In the genomic region with DNA sequence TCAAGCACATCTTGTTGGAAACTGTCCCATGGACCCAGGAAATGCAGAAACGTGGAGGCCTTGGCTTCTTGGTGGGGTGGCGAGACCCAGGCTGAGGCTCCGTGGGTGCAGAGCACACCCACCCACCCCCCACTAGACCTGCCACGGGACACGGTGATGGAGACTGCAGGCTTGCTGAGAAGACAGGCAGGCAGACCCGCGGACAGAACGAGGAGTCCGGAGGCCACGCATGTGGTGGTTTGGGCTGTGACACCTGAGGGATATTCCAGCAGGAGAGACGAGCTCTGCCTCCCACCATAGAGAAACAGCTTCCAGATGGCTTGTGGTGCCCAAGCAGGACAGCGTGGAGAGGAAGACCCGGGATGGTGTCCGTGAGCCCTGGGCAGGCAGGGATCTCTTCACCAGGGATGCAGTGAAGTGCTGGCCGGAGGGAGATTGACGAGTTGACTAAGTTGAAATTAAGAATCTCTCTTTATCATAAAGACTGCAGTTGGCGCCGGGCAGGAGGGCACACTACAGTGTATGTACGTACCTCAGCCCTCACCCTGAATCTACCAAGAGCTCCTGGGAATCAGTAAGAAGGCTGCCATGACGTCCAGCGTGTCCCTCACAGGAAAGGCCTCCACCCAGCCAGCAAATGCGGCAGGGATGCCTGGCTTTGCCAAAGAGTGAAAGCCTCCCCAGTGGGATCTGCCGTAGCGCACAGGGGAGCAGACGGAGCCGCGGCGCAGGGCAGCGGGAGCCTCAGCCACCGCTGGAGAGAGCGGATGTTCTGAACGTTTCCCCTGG, we compare ENCODE assay signal across 1 cellular context.
TF ChIP-seq lines count a peak whose summit lies in the region.

No MANE protein-coding gene starts in this region.

TF ChIP-seq in GM12878, 131 proteins besides CTCF, POLR2A, EP300 and RAD21:
- TF ChIP-seq POLR2AphosphoS5 (IDR thresholded peaks at IDR 0.05; ENCODE audit: low read length) (0 out of 2 replicates have a peak, but pooled peaks have one; percentile 28), POU2F2 (IDR thresholded peaks at IDR 0.05; ENCODE audit: borderline replicate concordance, low read depth, low read length) (peak; percentile 13; the same call in 1 of the 3 replicates)
- TF ChIP-seq, protein P1, sequence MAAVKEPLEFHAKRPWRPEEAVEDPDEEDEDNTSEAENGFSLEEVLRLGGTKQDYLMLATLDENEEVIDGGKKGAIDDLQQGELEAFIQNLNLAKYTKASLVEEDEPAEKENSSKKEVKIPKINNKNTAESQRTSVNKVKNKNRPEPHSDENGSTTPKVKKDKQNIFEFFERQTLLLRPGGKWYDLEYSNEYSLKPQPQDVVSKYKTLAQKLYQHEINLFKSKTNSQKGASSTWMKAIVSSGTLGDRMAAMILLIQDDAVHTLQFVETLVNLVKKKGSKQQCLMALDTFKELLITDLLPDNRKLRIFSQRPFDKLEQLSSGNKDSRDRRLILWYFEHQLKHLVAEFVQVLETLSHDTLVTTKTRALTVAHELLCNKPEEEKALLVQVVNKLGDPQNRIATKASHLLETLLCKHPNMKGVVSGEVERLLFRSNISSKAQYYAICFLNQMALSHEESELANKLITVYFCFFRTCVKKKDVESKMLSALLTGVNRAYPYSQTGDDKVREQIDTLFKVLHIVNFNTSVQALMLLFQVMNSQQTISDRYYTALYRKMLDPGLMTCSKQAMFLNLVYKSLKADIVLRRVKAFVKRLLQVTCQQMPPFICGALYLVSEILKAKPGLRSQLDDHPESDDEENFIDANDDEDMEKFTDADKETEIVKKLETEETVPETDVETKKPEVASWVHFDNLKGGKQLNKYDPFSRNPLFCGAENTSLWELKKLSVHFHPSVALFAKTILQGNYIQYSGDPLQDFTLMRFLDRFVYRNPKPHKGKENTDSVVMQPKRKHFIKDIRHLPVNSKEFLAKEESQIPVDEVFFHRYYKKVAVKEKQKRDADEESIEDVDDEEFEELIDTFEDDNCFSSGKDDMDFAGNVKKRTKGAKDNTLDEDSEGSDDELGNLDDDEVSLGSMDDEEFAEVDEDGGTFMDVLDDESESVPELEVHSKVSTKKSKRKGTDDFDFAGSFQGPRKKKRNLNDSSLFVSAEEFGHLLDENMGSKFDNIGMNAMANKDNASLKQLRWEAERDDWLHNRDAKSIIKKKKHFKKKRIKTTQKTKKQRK (IDR thresholded peaks at IDR 0.05; ENCODE audit: low read depth, low read length), result no peak
